In the genomic region with DNA sequence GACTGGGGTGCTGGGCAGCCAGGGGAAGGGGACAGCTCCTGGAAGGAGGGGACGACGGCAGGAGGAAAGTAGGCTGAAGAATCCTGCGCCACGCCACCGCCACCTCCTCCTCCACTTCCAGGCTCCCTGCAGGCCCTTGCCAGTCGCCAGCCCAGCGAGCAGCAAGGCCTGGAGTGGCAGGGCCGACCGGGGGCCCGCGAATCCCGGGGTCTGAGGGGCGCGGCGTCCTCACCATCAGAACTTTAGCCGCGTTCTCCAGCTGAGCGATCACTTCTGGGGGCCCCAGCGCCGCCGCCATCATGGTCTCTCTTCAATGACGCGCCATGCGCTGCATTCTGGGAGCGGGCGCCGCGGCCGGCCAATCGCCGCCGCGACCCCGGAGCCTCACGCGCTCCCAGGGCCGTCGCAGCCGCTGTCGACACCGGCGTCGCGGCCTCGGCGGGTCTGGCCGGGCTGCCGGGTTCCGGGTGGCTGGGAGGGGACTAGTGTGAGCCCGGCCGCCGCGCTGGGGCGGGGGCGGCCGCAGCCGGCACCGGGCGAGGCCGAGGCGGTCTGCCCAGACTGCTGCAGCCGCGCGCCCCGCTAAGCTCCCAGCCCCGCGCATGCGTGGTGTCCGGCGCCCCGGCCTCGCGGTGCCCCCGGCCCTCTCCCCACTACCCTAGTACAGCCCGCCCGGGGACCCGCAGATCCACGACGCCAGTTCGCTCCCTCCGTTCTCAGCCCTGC, we compare ENCODE assay signal across 8 cellular contexts. TPM values are rescaled to one million over a fixed set of nuclear protein-coding genes. Genes with fewer than 3 reads are reported as not detected.
DNase-seq lines count a peak whose midpoint lies in the region; ATAC-seq and TF ChIP-seq lines count a peak whose summit lies in the region.

A gene (minus strand): TSS at position 309 of the 726 bp plus-strand sequence. CDS start 8 bp downstream, at position 301.

- peak within 1 kb of the TSS; percentile 95 for H3K4me3 Mint-ChIP-seq in activated naive CD4-positive, alpha-beta T cell treated with anti-CD3 and anti-CD28 coated beads for 36 hours

- H3K36me3 Mint-ChIP-seq in activated naive CD4-positive, alpha-beta T cell treated with anti-CD3 and anti-CD28 coated beads for 36 hours (ENCODE audit: low read depth) = peaks cover 10% of the 10 kb centered on the region

- H3K9me3 Mint-ChIP-seq in activated naive CD4-positive, alpha-beta T cell treated with anti-CD3 and anti-CD28 coated beads for 36 hours = no peaks in the 10 kb centered on the region

- peak within 1 kb of the TSS; percentile 78 for H3K27ac ChIP-seq in KOPT-K1 (ENCODE audit: low read depth, low read length, poor library complexity, severe bottlenecking)
- peak within 1 kb of the TSS; percentile 78 for H3K27ac ChIP-seq in temporal lobe (ENCODE audit: low read depth, low read length)

- CTCF ChIA-PET in activated naive CD4-positive, alpha-beta T cell treated with anti-CD3 and anti-CD28 coated beads for 36 hours (lab: Charles Lee) = interaction anchor here (1.0 to 1.3 kb wide), 2 partner anchors 21 to 32 kb away, joined by 3 to 4 read pairs; no protein-coding TSS in a partner anchor

- H3K36me3 ChIP-seq in KOPT-K1 (ENCODE audit: insufficient read depth, low read length) = peaks cover 26% of the 10 kb centered on the region

- H3K4me1 Mint-ChIP-seq in activated naive CD4-positive, alpha-beta T cell treated with anti-CD3 and anti-CD28 coated beads for 36 hours (ENCODE audit: low read depth) = peaks cover 29% of the 10 kb centered on the region

- peak; percentile 80 for DNase-seq in ELF-1 (ENCODE audit: low read depth, low spot score)
- DNase-seq in SK-N-DZ (ENCODE audit: low spot score) = peak; percentile 69
- DNase-seq in activated naive CD4-positive, alpha-beta T cell treated with anti-CD3 and anti-CD28 coated beads for 36 hours = peak; percentile 83
- peak; percentile 91 for DNase-seq in germinal center (ENCODE audit: low spot score)
- peak; percentile 44 for DNase-seq in omental fat pad (ENCODE audit: low spot score)

- H3K9me3 ChIP-seq in KOPT-K1 (ENCODE audit: insufficient read depth, low read length, poor library complexity, severe bottlenecking) = no peaks in the 10 kb centered on the region

- ATAC-seq in GM21737 (IDR thresholded peaks at IDR 0.05; ENCODE audit: unreplicated experiment) (peak; percentile 95), omental fat pad (ENCODE audit: low FRiP score) (peak; percentile 97)

- no peaks in the 10 kb centered on the region for H3K27me3 Mint-ChIP-seq in activated naive CD4-positive, alpha-beta T cell treated with anti-CD3 and anti-CD28 coated beads for 36 hours (ENCODE audit: low read depth)

- intact Hi-C loops in activated naive CD4-positive, alpha-beta T cell treated with anti-CD3 and anti-CD28 coated beads for 36 hours (cut with micrococcal nuclease) = loop anchor here (1.0 to 5.0 kb wide), 8 partner anchors 129 to 710 kb away; a partner anchor contains a TSS

- peak within 1 kb of the TSS; percentile 95 for H3K27ac Mint-ChIP-seq in activated naive CD4-positive, alpha-beta T cell treated with anti-CD3 and anti-CD28 coated beads for 36 hours

- no peak for TF ChIP-seq CTCF in omental fat pad (IDR thresholded peaks at IDR 0.05)

RNA-seq across cellular contexts. Expression of the gene that starts here (rescaled TPM):
- 13.6 and 18.7 TPM in 2 replicates for polyA plus RNA-seq in SK-N-DZ (2014; cell fraction: cytosol; rRNA removed)
- polyA plus RNA-seq in SK-N-DZ (2014; cell fraction: nucleus; rRNA removed) = 19.9 and 28.9 TPM in 2 replicates
- total RNA-seq in activated naive CD4-positive, alpha-beta T cell treated with anti-CD3 and anti-CD28 coated beads for 36 hours = 10 to 100 TPM; 20.4 to 21.2 TPM
- total RNA-seq in omental fat pad (10 to 100 TPM; 14.5 to 24.5 (median 15.1) TPM), temporal lobe (20.2 TPM)

Comparison
In these comparisons a context has a peak if more than half of its experiments do, and no peak if none do; other contexts are left out.
1. Peak in every context shown above with its lines: DNase-seq, ATAC-seq and H3K27ac ChIP-seq.